Comparison of ENCODE assay signal across 10 cellular contexts in the genomic region with DNA sequence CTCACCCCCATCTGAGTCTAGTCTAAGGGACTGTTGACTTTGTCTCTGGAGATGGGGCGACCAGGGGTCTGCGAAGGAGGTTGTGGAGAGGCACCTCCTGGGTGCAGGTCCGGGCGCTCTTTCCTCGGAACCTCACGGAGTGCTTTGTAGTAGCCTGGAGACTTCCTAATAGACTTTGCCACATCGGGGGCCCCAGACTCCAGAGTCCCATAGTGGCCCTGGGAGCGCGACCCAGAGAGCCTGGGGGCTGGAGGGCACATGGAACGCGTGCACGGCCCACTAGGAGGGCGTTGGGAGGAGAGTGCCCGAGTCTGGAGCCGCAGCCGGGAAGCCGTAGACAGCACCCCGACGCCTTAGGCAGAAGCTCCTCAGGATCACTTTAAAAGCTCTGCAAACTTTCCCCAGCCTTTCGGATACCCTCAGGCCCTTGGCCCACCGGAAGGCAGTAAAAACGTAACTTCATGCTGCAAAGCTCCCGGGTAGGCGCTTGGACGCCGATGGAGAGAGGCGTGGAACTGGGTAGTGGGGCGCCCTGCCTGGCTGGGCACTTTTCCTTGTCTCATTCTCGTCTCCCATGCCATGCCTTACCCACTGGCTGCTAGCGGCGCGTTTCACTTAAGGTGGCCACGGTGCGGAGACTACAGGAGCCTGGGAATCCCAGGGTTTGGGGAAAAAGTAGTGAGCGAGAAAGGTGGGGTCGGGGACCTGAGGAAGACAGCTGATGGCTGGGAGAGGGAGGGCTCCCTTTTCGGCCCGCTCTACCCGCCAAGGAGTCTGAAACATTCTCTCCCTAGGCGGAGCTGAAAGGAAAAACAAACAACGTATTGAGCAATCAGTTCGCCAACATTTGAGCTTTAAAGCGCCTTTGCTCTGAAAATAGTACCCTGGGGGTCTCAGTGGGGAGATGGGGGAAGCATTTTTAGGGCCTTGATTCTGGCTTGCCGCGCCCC.
DNase-seq lines count a peak whose midpoint lies in the region; ATAC-seq, FAIRE-seq and TF ChIP-seq lines count a peak whose summit lies in the region.
"Had no signal": no experiment of that assay in that cellular context is flagged by ENCODE, and none has a peak within 500 bp of the region (broad histone marks: within the 10 kb centered on the region; RNA-seq: fewer than 3 reads in every experiment).

No MANE protein-coding gene starts in this region.

- H3K4me3 Mint-ChIP-seq in progenitor cell of endocrine pancreas (ENCODE audit: low read depth), result peak overlapping the region; percentile 87

- ATAC-seq in Right ventricle myocardium superior (ENCODE audit: poor library complexity) (peak; percentile 28), HG02610 (IDR thresholded peaks at IDR 0.05; ENCODE audit: unreplicated experiment) (no peak)

- no peaks in the 10 kb centered on the region for H3K9me3 Mint-ChIP-seq in progenitor cell of endocrine pancreas (ENCODE audit: low read depth)

- POLR2A ChIA-PET in HEK293T (lab: Yijun Ruan, JAX), result interaction anchor here (0.6 to 5.4 kb wide), 9 partner anchors 9 to 503 kb away, joined by 3 to 64 read pairs (median 4); partner anchors contain the start of gene MEIS1

- peak; percentile 5 for TF ChIP-seq CTCF in progenitor cell of endocrine pancreas (IDR thresholded peaks at IDR 0.05; ENCODE audit: unreplicated experiment)

- peak overlapping the region; percentile 99 for H3K27ac Mint-ChIP-seq in progenitor cell of endocrine pancreas

- intact Hi-C loops in Right ventricle myocardium superior (cut with DNase I), result no loop called here

- no peak for FAIRE-seq in GM12892 (lab: Jason Lieb, UNC)

- no peaks in the 10 kb centered on the region for H3K27me3 Mint-ChIP-seq in progenitor cell of endocrine pancreas

- DNase-seq in DMS53 treated with DMSO at 0.1 percent for 48 hours (lab: John Stamatoyannopoulos, UW; ENCODE audit: unreplicated experiment) (peak; percentile 36), RPMI7951 (ENCODE audit: low read depth) (peak; percentile 20), Right ventricle myocardium superior (no peak), progenitor cell of endocrine pancreas (ENCODE audit: low spot score, unreplicated experiment) (peak; percentile 24), GM12892 (ENCODE audit: insufficient read length) (no peak), HEK293T (ENCODE audit: extremely low spot score) (no peak), NK-92 (lab: John Stamatoyannopoulos, UW; ENCODE audit: unreplicated experiment) (no peak)
- DNase-seq: effector CD8-positive, alpha-beta T cell; NCI-H2107 had no signal

- peaks cover 54% of the 10 kb centered on the region for H3K4me1 Mint-ChIP-seq in progenitor cell of endocrine pancreas (ENCODE audit: low read depth)

- CTCF ChIA-PET in HEK293T (lab: Yijun Ruan, JAX), result interaction anchor here (0.6 to 2.0 kb wide), 4 partner anchors 140 to 351 kb away, joined by 4 to 17 read pairs (median 8); no protein-coding TSS in a partner anchor

- peaks cover 6% of the 10 kb centered on the region for H3K36me3 Mint-ChIP-seq in progenitor cell of endocrine pancreas (ENCODE audit: insufficient read depth)

- no peak for TF ChIP-seq POLR2A in GM12892 (IDR thresholded peaks at IDR 0.05; ENCODE audit: low read depth, low read length)

TF ChIP-seq in HEK293T, 16 proteins besides CTCF, POLR2A, EP300 and RAD21:
- TF ChIP-seq ELF4 (IDR thresholded peaks at IDR 0.05), result no peak
- no peak for TF ChIP-seq HDGF (IDR thresholded peaks at IDR 0.05; ENCODE audit: borderline replicate concordance)
- TF ChIP-seq FOXA1 (IDR thresholded peaks at IDR 0.05), result no peak
- no peak for TF ChIP-seq CTBP1 (IDR thresholded peaks at IDR 0.05; ENCODE audit: borderline replicate concordance)
- no peak for TF ChIP-seq SP1 (IDR thresholded peaks at IDR 0.05)
- TF ChIP-seq ARNT (IDR thresholded peaks at IDR 0.05), result no peak
- TF ChIP-seq FOXK2 (IDR thresholded peaks at IDR 0.05), result no peak
- TF ChIP-seq ZNF384 (IDR thresholded peaks at IDR 0.05), result no peak
- TF ChIP-seq BHLHE40 (IDR thresholded peaks at IDR 0.05; ENCODE audit: borderline replicate concordance), result no peak
- no peak for TF ChIP-seq PKNOX1 (IDR thresholded peaks at IDR 0.05)

Comparison
In these comparisons a context has a peak if more than half of its experiments do, and no peak if none do; other contexts are left out.
1. DNase-seq: peak in DMS53 treated with DMSO at 0.1 percent for 48 hours (single experiment), RPMI7951 (single experiment) and progenitor cell of endocrine pancreas (single experiment); none in Right ventricle myocardium superior (single experiment), GM12892 (single experiment), HEK293T (single experiment) and NK-92 (single experiment).